In genomic region chr5:100706796-100707195, GRCh38 we compare ENCODE assay signal across 8 cellular contexts.
DNase-seq lines count a peak whose midpoint lies in the region; ATAC-seq and TF ChIP-seq lines count a peak whose summit lies in the region.

No MANE protein-coding gene starts in this region.

- H3K9me3 Mint-ChIP-seq in chondrocyte (ENCODE audit: low read depth) (peaks cover 3% of the 10 kb centered on the region), osteocyte (ENCODE audit: unreplicated experiment) (no peaks in the 10 kb centered on the region)
- H3K9me3 Mint-ChIP-seq in T-helper 2 cell treated with Interferon-gamma antibody and Interleukin-4, amounts not matched to agents 5 μg/mL and 100 μg/mL, for 36 hours = no peaks in the 10 kb centered on the region
- H3K9me3 Mint-ChIP-seq in stimulated activated naive B cell treated with anti-CD40 and anti-IgM and Interleukin-4, amounts not matched to agents 10 μg/mL and 1 μg/mL and 100 μg/mL, for 72 hours = no peaks in the 10 kb centered on the region

- H3K4me3 Mint-ChIP-seq in chondrocyte (ENCODE audit: unreplicated experiment) (no peak overlapping the region), osteocyte (ENCODE audit: unreplicated experiment) (no peak overlapping the region)
- no peak overlapping the region for H3K4me3 Mint-ChIP-seq in T-helper 2 cell treated with Interferon-gamma antibody and Interleukin-4, amounts not matched to agents 5 μg/mL and 100 μg/mL, for 36 hours
- H3K4me3 Mint-ChIP-seq in stimulated activated naive B cell treated with anti-CD40 and anti-IgM and Interleukin-4, amounts not matched to agents 10 μg/mL and 1 μg/mL and 100 μg/mL, for 72 hours = no peak overlapping the region

- H3K36me3 Mint-ChIP-seq in chondrocyte (ENCODE audit: low read depth) = no peaks in the 10 kb centered on the region
- H3K36me3 Mint-ChIP-seq in osteocyte (ENCODE audit: unreplicated experiment) = no peaks in the 10 kb centered on the region
- H3K36me3 Mint-ChIP-seq in T-helper 2 cell treated with Interferon-gamma antibody and Interleukin-4, amounts not matched to agents 5 μg/mL and 100 μg/mL, for 36 hours (ENCODE audit: low read depth) = no peaks in the 10 kb centered on the region
- no peaks in the 10 kb centered on the region for H3K36me3 Mint-ChIP-seq in stimulated activated naive B cell treated with anti-CD40 and anti-IgM and Interleukin-4, amounts not matched to agents 10 μg/mL and 1 μg/mL and 100 μg/mL, for 72 hours

- H3K4me1 Mint-ChIP-seq in chondrocyte (ENCODE audit: low read depth) (no peaks in the 10 kb centered on the region), osteocyte (ENCODE audit: unreplicated experiment) (no peaks in the 10 kb centered on the region)
- peaks cover 8% of the 10 kb centered on the region for H3K4me1 Mint-ChIP-seq in T-helper 2 cell treated with Interferon-gamma antibody and Interleukin-4, amounts not matched to agents 5 μg/mL and 100 μg/mL, for 36 hours (ENCODE audit: low read depth)
- no peaks in the 10 kb centered on the region for H3K4me1 Mint-ChIP-seq in stimulated activated naive B cell treated with anti-CD40 and anti-IgM and Interleukin-4, amounts not matched to agents 10 μg/mL and 1 μg/mL and 100 μg/mL, for 72 hours

- H3K27ac Mint-ChIP-seq in chondrocyte (ENCODE audit: unreplicated experiment) = no peak overlapping the region
- H3K27ac Mint-ChIP-seq in osteocyte (ENCODE audit: unreplicated experiment) = no peak overlapping the region
- H3K27ac Mint-ChIP-seq in T-helper 2 cell treated with Interferon-gamma antibody and Interleukin-4, amounts not matched to agents 5 μg/mL and 100 μg/mL, for 36 hours = no peak overlapping the region
- H3K27ac Mint-ChIP-seq in stimulated activated naive B cell treated with anti-CD40 and anti-IgM and Interleukin-4, amounts not matched to agents 10 μg/mL and 1 μg/mL and 100 μg/mL, for 72 hours = no peak overlapping the region

- H3K27me3 Mint-ChIP-seq in chondrocyte (ENCODE audit: low read depth) (peaks cover 12% of the 10 kb centered on the region), osteocyte (ENCODE audit: unreplicated experiment) (peaks cover 4% of the 10 kb centered on the region)
- peaks cover 18% of the 10 kb centered on the region for H3K27me3 Mint-ChIP-seq in T-helper 2 cell treated with Interferon-gamma antibody and Interleukin-4, amounts not matched to agents 5 μg/mL and 100 μg/mL, for 36 hours (ENCODE audit: low read depth)
- H3K27me3 Mint-ChIP-seq in stimulated activated naive B cell treated with anti-CD40 and anti-IgM and Interleukin-4, amounts not matched to agents 10 μg/mL and 1 μg/mL and 100 μg/mL, for 72 hours = no peaks in the 10 kb centered on the region

- DNase-seq in chondrocyte (ENCODE audit: low spot score) = no peak
- DNase-seq in osteocyte (ENCODE audit: extremely low spot score, unreplicated experiment) = no peak
- DNase-seq in mucosa of gallbladder (ENCODE audit: low spot score) = no peak
- no peak for DNase-seq in T-helper 2 cell treated with Interferon-gamma antibody and Interleukin-4, amounts not matched to agents 5 μg/mL and 100 μg/mL, for 36 hours (ENCODE audit: low spot score)
- DNase-seq in stimulated activated naive B cell treated with anti-CD40 and anti-IgM and Interleukin-4, amounts not matched to agents 10 μg/mL and 1 μg/mL and 100 μg/mL, for 72 hours = no peak
- DNase-seq in NCI-H1417 treated with DMSO at 0.1 percent for 48 hours (lab: John Stamatoyannopoulos, UW) = no peak

- TF ChIP-seq CTCF in LNCAP (IDR thresholded peaks at IDR 0.05) (peak; percentile 49), chondrocyte (IDR thresholded peaks at IDR 0.05) (peak; percentile 53), osteocyte (IDR thresholded peaks at IDR 0.05) (peak; percentile 20)

- ATAC-seq in GM18868 (IDR thresholded peaks at IDR 0.05; ENCODE audit: unreplicated experiment) = peak; percentile 72
- no peak for ATAC-seq in stimulated activated naive B cell treated with anti-CD40 and anti-IgM and Interleukin-4, amounts not matched to agents 10 μg/mL and 1 μg/mL and 100 μg/mL, for 72 hours (replicated peaks)
